ENCODE assay signal across 8 cellular contexts in genomic region chr2:88692187-88692586, GRCh38. TPM values are rescaled to one million over a fixed set of nuclear protein-coding genes. Genes with fewer than 3 reads are reported as not detected.
DNase-seq lines count a peak whose midpoint lies in the region; ATAC-seq and TF ChIP-seq lines count a peak whose summit lies in the region.

No MANE protein-coding gene starts in this region.

- H3K27me3 ChIP-seq in mucosa of stomach (ENCODE audit: control insufficient read depth, insufficient read depth, low read length) (no peaks in the 10 kb centered on the region), thoracic aorta (replicated peaks; ENCODE audit: insufficient read depth) (no peaks in the 10 kb centered on the region)

- H3K27ac ChIP-seq in thoracic aorta: peak overlapping the region; percentile 41 to 49

- H3K4me1 ChIP-seq in mucosa of stomach (ENCODE audit: control insufficient read depth, insufficient read depth, low read length) (peaks cover 27% of the 10 kb centered on the region), thoracic aorta (ENCODE audit: control insufficient read depth in 1 of 2, low read depth in 2 of 2) (peaks cover 4 to 23% of the 10 kb centered on the region in 2 donors)

- H3K36me3 Mint-ChIP-seq in Calu3 (ENCODE audit: insufficient read depth, unreplicated experiment): peaks cover 38% of the 10 kb centered on the region
- H3K36me3 Mint-ChIP-seq in activated B cell treated with CpG ODN at 0.5 μM for 24 hours (ENCODE audit: low read depth): peaks cover 11% of the 10 kb centered on the region
- H3K36me3 Mint-ChIP-seq in effector memory CD8-positive, alpha-beta T cell (ENCODE audit: insufficient read depth): peaks cover 4% of the 10 kb centered on the region

- no peaks in the 10 kb centered on the region for H3K36me3 ChIP-seq in mucosa of stomach (ENCODE audit: control insufficient read depth, insufficient read depth, low read length)
- H3K36me3 ChIP-seq in thoracic aorta: no peaks in the 10 kb centered on the region

- ATAC-seq in activated B cell treated with CpG ODN at 0.5 μM for 24 hours (ENCODE audit: low read depth) (no peak), thoracic aorta (ENCODE audit: insufficient number of reproducible peaks, low FRiP score, low read depth) (no peak), HG02981 (IDR thresholded peaks at IDR 0.05; ENCODE audit: unreplicated experiment) (no peak)
- no peak for ATAC-seq in effector memory CD8-positive, alpha-beta T cell (replicated peaks)

- H3K27me3 Mint-ChIP-seq in Calu3 (ENCODE audit: unreplicated experiment): no peaks in the 10 kb centered on the region
- H3K27me3 Mint-ChIP-seq in activated B cell treated with CpG ODN at 0.5 μM for 24 hours: no peaks in the 10 kb centered on the region
- H3K27me3 Mint-ChIP-seq in effector memory CD8-positive, alpha-beta T cell: no peaks in the 10 kb centered on the region

- no TSS peak for BruUV-seq in Calu3 (replicated peaks; lab: Mats Ljungman, UMichigan)

- peaks cover 52% of the 10 kb centered on the region for H3K4me1 Mint-ChIP-seq in Calu3 (ENCODE audit: low read depth, unreplicated experiment)
- H3K4me1 Mint-ChIP-seq in activated B cell treated with CpG ODN at 0.5 μM for 24 hours: peaks cover 42% of the 10 kb centered on the region
- peaks cover 45 to 47% of the 10 kb centered on the region in 2 donors for H3K4me1 Mint-ChIP-seq in effector memory CD8-positive, alpha-beta T cell (ENCODE audit: low read depth in 2 of 2)

- no peaks in the 10 kb centered on the region for H3K9me3 ChIP-seq in mucosa of stomach (ENCODE audit: control insufficient read depth, low read length)
- H3K9me3 ChIP-seq in thoracic aorta: no peaks in the 10 kb centered on the region

- intact Hi-C loops in Calu3 (cut with micrococcal nuclease; ENCODE audit: unreplicated experiment) (no loop called here), activated B cell treated with CpG ODN at 0.5 μM for 24 hours (cut with micrococcal nuclease) (no loop called here)

- POLR2A ChIA-PET in activated B cell treated with CpG ODN at 0.5 μM for 24 hours (lab: Charles Lee): interaction anchor here (0.6 to 2.0 kb wide), 4 partner anchors 20 to 165 kb away, joined by 3 to 8 read pairs (median 4); no protein-coding TSS in a partner anchor

- CTCF ChIA-PET in Calu3 (lab: Charles Lee) (interaction anchor here (0.8 kb wide), 1 partner anchor 13 kb away, joined by 3 read pairs; no protein-coding TSS in a partner anchor), activated B cell treated with CpG ODN at 0.5 μM for 24 hours (lab: Charles Lee) (interaction anchor here (1.0 to 3.4 kb wide), 7 partner anchors 20 to 101 kb away, joined by 3 to 10 read pairs (median 4); no protein-coding TSS in a partner anchor)

- peaks cover 4% of the 10 kb centered on the region for H3K9me3 Mint-ChIP-seq in Calu3 (ENCODE audit: low read depth, unreplicated experiment)
- H3K9me3 Mint-ChIP-seq in activated B cell treated with CpG ODN at 0.5 μM for 24 hours: no peaks in the 10 kb centered on the region
- H3K9me3 Mint-ChIP-seq in effector memory CD8-positive, alpha-beta T cell: no peaks in the 10 kb centered on the region

- peak overlapping the region; percentile 95 for H3K27ac Mint-ChIP-seq in Calu3 (ENCODE audit: unreplicated experiment)
- peak overlapping the region; percentile 86 for H3K27ac Mint-ChIP-seq in activated B cell treated with CpG ODN at 0.5 μM for 24 hours
- peak overlapping the region; percentile 90 to 97 for H3K27ac Mint-ChIP-seq in effector memory CD8-positive, alpha-beta T cell

- TF ChIP-seq CTCF in Calu3 (IDR thresholded peaks at IDR 0.05; ENCODE audit: unreplicated experiment) (no peak), activated B cell treated with CpG ODN at 0.5 μM for 24 hours (IDR thresholded peaks at IDR 0.05) (no peak), thoracic aorta (IDR thresholded peaks at IDR 0.05) (no peak)

- peak overlapping the region; percentile 81 for H3K9ac ChIP-seq in mucosa of stomach (ENCODE audit: low read length)

- H3K4me3 ChIP-seq in mucosa of stomach (ENCODE audit: low read length) (peak overlapping the region; percentile 64), thoracic aorta (peak overlapping the region; percentile 92)

- H3K4me3 Mint-ChIP-seq in Calu3 (ENCODE audit: low read depth, unreplicated experiment) (peak overlapping the region; percentile 99), activated B cell treated with CpG ODN at 0.5 μM for 24 hours (peak overlapping the region; percentile 96)
- peak overlapping the region; percentile 96 to 97 for H3K4me3 Mint-ChIP-seq in effector memory CD8-positive, alpha-beta T cell

- peak; percentile 3 for DNase-seq in Calu3
- peak; percentile 20 for DNase-seq in HuH-7.5 (ENCODE audit: low spot score)
- peak; percentile 21 for DNase-seq in activated B cell treated with CpG ODN at 0.5 μM for 24 hours
- DNase-seq in effector memory CD8-positive, alpha-beta T cell: peak in 2 of 3 experiments; percentile 13 to 25
- DNase-seq in thoracic aorta (ENCODE audit: low spot score): no peak
- no peak for DNase-seq in NCI-H1436 treated with DMSO at 0.1 percent for 48 hours (lab: John Stamatoyannopoulos, UW)

RNA-seq across cellular contexts. Expression of gene RPIA, which starts 0.7 kb away (rescaled TPM):
- total RNA-seq in Calu3 (2022): 23.3 and 23.8 TPM in 2 replicates
- 34.9 and 35.9 TPM in 2 replicates for total RNA-seq in activated B cell treated with CpG ODN at 0.5 μM for 24 hours
- total RNA-seq in thoracic aorta: 1 to 10 TPM; 4.1 to 4.7 TPM

Comparison
In these comparisons a context has a peak if more than half of its experiments do, and no peak if none do; other contexts are left out.
1. DNase-seq: peak in Calu3 (single experiment), HuH-7.5 (single experiment), activated B cell treated with CpG ODN at 0.5 μM for 24 hours (single experiment) and effector memory CD8-positive, alpha-beta T cell (2 of 3); none in thoracic aorta (single experiment) and NCI-H1436 treated with DMSO at 0.1 percent for 48 hours (single experiment).
2. Peak in every context shown above with its lines, with median percentiles within 50 percentile points of each other: H3K27ac Mint-ChIP-seq and H3K4me3 Mint-ChIP-seq.